In genomic region chr11:116969694-116970093, GRCh38 we compare ENCODE assay signal across 19 cellular contexts.
DNase-seq lines count a peak whose midpoint lies in the region; ATAC-seq and TF ChIP-seq lines count a peak whose summit lies in the region.
"Had no signal": no experiment of that assay in that cellular context is flagged by ENCODE, and none has a peak within 500 bp of the region (broad histone marks: within the 10 kb centered on the region; RNA-seq: fewer than 3 reads in every experiment).

No MANE protein-coding gene starts in this region.

- peaks cover 30% of the 10 kb centered on the region for H3K4me1 Mint-ChIP-seq in activated CD8-positive, alpha-beta T cell treated with anti-CD3 and anti-CD28 coated beads for 36 hours (ENCODE audit: low read depth)
- no peaks in the 10 kb centered on the region for H3K4me1 Mint-ChIP-seq in activated CD8-positive, alpha-beta T cell treated with anti-CD3 and anti-CD28 coated beads, Interleukin-2, amount 10 ng/mL, durations not matched to agents 7 days and 5 days (ENCODE audit: low read depth)
- H3K4me1 Mint-ChIP-seq in WTC11, result peaks cover 35% of the 10 kb centered on the region
- peaks cover 25% of the 10 kb centered on the region for H3K4me1 Mint-ChIP-seq in memory B cell
- peaks cover 47% of the 10 kb centered on the region for H3K4me1 Mint-ChIP-seq in stimulated activated memory B cell treated with anti-CD40 and anti-IgM and Interleukin-4, amounts not matched to agents 10 μg/mL and 1 μg/mL and 100 μg/mL, for 72 hours

- TF ChIP-seq CTCF in activated CD8-positive, alpha-beta T cell treated with anti-CD3 and anti-CD28 coated beads for 36 hours (IDR thresholded peaks at IDR 0.05), result no peak
- TF ChIP-seq CTCF in WTC11 (IDR thresholded peaks at IDR 0.05), result no peak
- TF ChIP-seq CTCF in psoas muscle (IDR thresholded peaks at IDR 0.05), result no peak

- POLR2A ChIA-PET in activated CD8-positive, alpha-beta T cell treated with anti-CD3 and anti-CD28 coated beads for 36 hours (lab: Charles Lee), result interaction anchor here (0.7 to 1.1 kb wide), 2 partner anchors 36 to 38 kb away, joined by 3 read pairs; no protein-coding TSS in a partner anchor
- POLR2A ChIA-PET in activated CD8-positive, alpha-beta T cell treated with anti-CD3 and anti-CD28 coated beads, Interleukin-2, amount 10 ng/mL, durations not matched to agents 7 days and 5 days (lab: Charles Lee), result no interaction called here
- POLR2A ChIA-PET in WTC11 (lab: Charles Lee), result no interaction called here

- intact Hi-C loops in activated CD8-positive, alpha-beta T cell treated with anti-CD3 and anti-CD28 coated beads for 36 hours (cut with micrococcal nuclease), result no loop called here
- intact Hi-C loops in psoas muscle (cut with DNase I), result loop anchor here in 1 of 2 donors (10.0 kb wide), 1 partner anchor 255 kb away; no protein-coding TSS in a partner anchor

- ATAC-seq in activated CD8-positive, alpha-beta T cell treated with anti-CD3 and anti-CD28 coated beads for 36 hours, result no peak
- no peak for ATAC-seq in activated CD8-positive, alpha-beta T cell treated with anti-CD3 and anti-CD28 coated beads, Interleukin-2, amount 10 ng/mL, durations not matched to agents 7 days and 5 days
- ATAC-seq in WTC11 (no peak; the same call in 1 of the 2 replicates), memory B cell (ENCODE audit: low read depth) (no peak), psoas muscle (no peak)
- ATAC-seq in stimulated activated memory B cell treated with anti-CD40 and anti-IgM and Interleukin-4, amounts not matched to agents 10 μg/mL and 1 μg/mL and 100 μg/mL, for 72 hours, result no peak

- peaks cover 3% of the 10 kb centered on the region for H3K36me3 Mint-ChIP-seq in activated CD8-positive, alpha-beta T cell treated with anti-CD3 and anti-CD28 coated beads for 36 hours (ENCODE audit: low read depth)
- no peaks in the 10 kb centered on the region for H3K36me3 Mint-ChIP-seq in activated CD8-positive, alpha-beta T cell treated with anti-CD3 and anti-CD28 coated beads, Interleukin-2, amount 10 ng/mL, durations not matched to agents 7 days and 5 days (ENCODE audit: low read depth)
- H3K36me3 Mint-ChIP-seq in WTC11 (no peaks in the 10 kb centered on the region), memory B cell (peaks cover 5% of the 10 kb centered on the region)
- no peaks in the 10 kb centered on the region for H3K36me3 Mint-ChIP-seq in stimulated activated memory B cell treated with anti-CD40 and anti-IgM and Interleukin-4, amounts not matched to agents 10 μg/mL and 1 μg/mL and 100 μg/mL, for 72 hours

- H3K9me3 Mint-ChIP-seq in activated CD8-positive, alpha-beta T cell treated with anti-CD3 and anti-CD28 coated beads for 36 hours, result no peaks in the 10 kb centered on the region
- no peaks in the 10 kb centered on the region for H3K9me3 Mint-ChIP-seq in activated CD8-positive, alpha-beta T cell treated with anti-CD3 and anti-CD28 coated beads, Interleukin-2, amount 10 ng/mL, durations not matched to agents 7 days and 5 days (ENCODE audit: insufficient read depth)
- H3K9me3 Mint-ChIP-seq in WTC11 (no peaks in the 10 kb centered on the region), memory B cell (no peaks in the 10 kb centered on the region)
- no peaks in the 10 kb centered on the region for H3K9me3 Mint-ChIP-seq in stimulated activated memory B cell treated with anti-CD40 and anti-IgM and Interleukin-4, amounts not matched to agents 10 μg/mL and 1 μg/mL and 100 μg/mL, for 72 hours

- no peaks in the 10 kb centered on the region for H3K27me3 ChIP-seq in psoas muscle (ENCODE audit: insufficient read depth in 3 of 3, low read length in 2 of 3)

- H3K27ac Mint-ChIP-seq in activated CD8-positive, alpha-beta T cell treated with anti-CD3 and anti-CD28 coated beads for 36 hours, result peak overlapping the region; percentile 38
- H3K27ac Mint-ChIP-seq in activated CD8-positive, alpha-beta T cell treated with anti-CD3 and anti-CD28 coated beads, Interleukin-2, amount 10 ng/mL, durations not matched to agents 7 days and 5 days, result no peak overlapping the region
- H3K27ac Mint-ChIP-seq in WTC11, result peak overlapping the region; percentile 95
- peak overlapping the region; percentile 32 for H3K27ac Mint-ChIP-seq in memory B cell
- peak overlapping the region; percentile 16 for H3K27ac Mint-ChIP-seq in stimulated activated memory B cell treated with anti-CD40 and anti-IgM and Interleukin-4, amounts not matched to agents 10 μg/mL and 1 μg/mL and 100 μg/mL, for 72 hours

- no peak overlapping the region for H3K4me3 ChIP-seq in psoas muscle
- H3K4me3 ChIP-seq: HAP-1 had no signal

- CTCF ChIA-PET in activated CD8-positive, alpha-beta T cell treated with anti-CD3 and anti-CD28 coated beads for 36 hours (lab: Charles Lee), result interaction anchor here (0.9 to 1.1 kb wide), 3 partner anchors 9 to 49 kb away, joined by 3 read pairs; no protein-coding TSS in a partner anchor
- CTCF ChIA-PET in activated CD8-positive, alpha-beta T cell treated with anti-CD3 and anti-CD28 coated beads, Interleukin-2, amount 10 ng/mL, durations not matched to agents 7 days and 5 days (lab: Charles Lee), result interaction anchor here (1.0 kb wide), 1 partner anchor 178 kb away, joined by 6 read pairs; the partner anchor contains the start of gene APOA5
- CTCF ChIA-PET in WTC11 (lab: Charles Lee), result interaction anchor here (0.7 kb wide), 1 partner anchor 188 kb away, joined by 3 read pairs; no protein-coding TSS in a partner anchor

- H3K27ac ChIP-seq in psoas muscle, result no peak overlapping the region
- H3K27ac ChIP-seq: 22Rv1, C4-2B had no signal

- no peak for DNase-seq in activated CD8-positive, alpha-beta T cell treated with anti-CD3 and anti-CD28 coated beads for 36 hours
- no peak for DNase-seq in activated CD8-positive, alpha-beta T cell treated with anti-CD3 and anti-CD28 coated beads, Interleukin-2, amount 10 ng/mL, durations not matched to agents 7 days and 5 days
- DNase-seq in WTC11 (ENCODE audit: low spot score) (no peak), memory B cell (ENCODE audit: low spot score in 2 of 2) (no peak), SKM-1 (lab: John Stamatoyannopoulos, UW; ENCODE audit: unreplicated experiment) (no peak), psoas muscle (no peak), NCI-H524 treated with DMSO at 0.1 percent for 48 hours (lab: John Stamatoyannopoulos, UW) (no peak)
- DNase-seq: AML-193, COR-L47, NCI-H1105, NCI-H2081, NCI-H2171 treated with DMSO at 0.1 percent for 48 hours, NCI-H446, NCI-H69, Right ventricle myocardium superior had no signal

- no peak overlapping the region for H3K4me3 Mint-ChIP-seq in activated CD8-positive, alpha-beta T cell treated with anti-CD3 and anti-CD28 coated beads for 36 hours
- H3K4me3 Mint-ChIP-seq in activated CD8-positive, alpha-beta T cell treated with anti-CD3 and anti-CD28 coated beads, Interleukin-2, amount 10 ng/mL, durations not matched to agents 7 days and 5 days, result no peak overlapping the region
- H3K4me3 Mint-ChIP-seq in WTC11, result no peak overlapping the region
- no peak overlapping the region for H3K4me3 Mint-ChIP-seq in memory B cell
- H3K4me3 Mint-ChIP-seq in stimulated activated memory B cell treated with anti-CD40 and anti-IgM and Interleukin-4, amounts not matched to agents 10 μg/mL and 1 μg/mL and 100 μg/mL, for 72 hours, result no peak overlapping the region

- H3K4me1 ChIP-seq in psoas muscle, result peaks cover 17% of the 10 kb centered on the region
- H3K4me1 ChIP-seq: HAP-1 had no signal

- H3K36me3 ChIP-seq in psoas muscle (ENCODE audit: insufficient read depth in 1 of 2, low read depth in 1 of 2), result no peaks in the 10 kb centered on the region
- H3K36me3 ChIP-seq: HAP-1 had no signal

- no peaks in the 10 kb centered on the region for H3K9me3 ChIP-seq in psoas muscle
- H3K9me3 ChIP-seq: HAP-1 had no signal

- WGBS in psoas muscle, 3 donors, result 84 to 97% (median 93%) methylated on average over 2 of the region's 2 CpGs

- no peaks in the 10 kb centered on the region for H3K27me3 Mint-ChIP-seq in activated CD8-positive, alpha-beta T cell treated with anti-CD3 and anti-CD28 coated beads for 36 hours
- no peaks in the 10 kb centered on the region for H3K27me3 Mint-ChIP-seq in activated CD8-positive, alpha-beta T cell treated with anti-CD3 and anti-CD28 coated beads, Interleukin-2, amount 10 ng/mL, durations not matched to agents 7 days and 5 days (ENCODE audit: low read depth)
- H3K27me3 Mint-ChIP-seq in WTC11 (ENCODE audit: low read depth), result no peaks in the 10 kb centered on the region
- no peaks in the 10 kb centered on the region for H3K27me3 Mint-ChIP-seq in memory B cell
- H3K27me3 Mint-ChIP-seq in stimulated activated memory B cell treated with anti-CD40 and anti-IgM and Interleukin-4, amounts not matched to agents 10 μg/mL and 1 μg/mL and 100 μg/mL, for 72 hours, result no peaks in the 10 kb centered on the region

TF ChIP-seq in WTC11, 78 proteins besides CTCF, POLR2A, EP300 and RAD21 (continues in another document):
- TF ChIP-seq ZNF396 (CRISPR knock-in tag; IDR thresholded peaks at IDR 0.05; ENCODE audit: borderline replicate concordance) (no peak), CDX4 (CRISPR knock-in tag; IDR thresholded peaks at IDR 0.05; ENCODE audit: borderline replicate concordance) (no peak), CREM (CRISPR knock-in tag; IDR thresholded peaks at IDR 0.05) (no peak), CBFB (CRISPR knock-in tag; IDR thresholded peaks at IDR 0.05; ENCODE audit: low read depth) (no peak), FOXJ3 (CRISPR knock-in tag; IDR thresholded peaks at IDR 0.05; ENCODE audit: borderline replicate concordance) (no peak), GRHL2 (CRISPR knock-in tag; IDR thresholded peaks at IDR 0.05; ENCODE audit: insufficient replicate concordance, severe bottlenecking) (no peak), PREB (CRISPR knock-in tag; IDR thresholded peaks at IDR 0.05; ENCODE audit: borderline replicate concordance) (no peak), TP53 (CRISPR knock-in tag; IDR thresholded peaks at IDR 0.05) (no peak), FOXP1 (CRISPR knock-in tag; IDR thresholded peaks at IDR 0.05; ENCODE audit: borderline replicate concordance) (no peak)
